17 cellular contexts compared by ENCODE assay signal in genomic region chr16:66970775-66971725, GRCh38. TPM values are rescaled to one million over a fixed set of nuclear protein-coding genes. Genes with fewer than 3 reads are reported as not detected.
A peak's percentile ranks its signal among the peaks of the same experiment; 100 is the strongest.
DNase-seq lines count a peak whose midpoint lies in the region; ATAC-seq and TF ChIP-seq lines count a peak whose summit lies in the region.
"Had no signal": no experiment of that assay in that cellular context is flagged by ENCODE, and none has a peak within 500 bp of the region (broad histone marks: within the 10 kb centered on the region; RNA-seq: fewer than 3 reads in every experiment).

No MANE protein-coding gene starts in this region.

- H3K27me3 Mint-ChIP-seq in HFFc6 (ENCODE audit: insufficient read depth) = peaks cover 16% of the 10 kb centered on the region

- ATAC-seq in body of pancreas (peak; percentile 30), GM18873 (IDR thresholded peaks at IDR 0.05; ENCODE audit: low FRiP score, unreplicated experiment) (no peak)

- peaks cover 14% of the 10 kb centered on the region for H3K4me1 Mint-ChIP-seq in HFFc6 (ENCODE audit: low read depth)
- H3K4me1 Mint-ChIP-seq: immature natural killer cell had no signal

- H3K27ac ChIP-seq in body of pancreas = no peak overlapping the region
- H3K27ac ChIP-seq in testis = no peak overlapping the region
- H3K27ac ChIP-seq: sigmoid colon, SJSA1, thoracic aorta, WERI-Rb-1 had no signal

- H3K36me3 ChIP-seq in body of pancreas (replicated peaks in 1 of 2; ENCODE audit: insufficient read depth in 1 of 2, low read depth in 2 of 2) (no peaks in the 10 kb centered on the region), testis (ENCODE audit: low read depth, missing control alignments) (no peaks in the 10 kb centered on the region)
- H3K36me3 ChIP-seq: BE2C, sigmoid colon, SJSA1, thoracic aorta, WERI-Rb-1 had no signal

- H3K27me3 ChIP-seq in body of pancreas = no peaks in the 10 kb centered on the region
- no peaks in the 10 kb centered on the region for H3K27me3 ChIP-seq in testis
- H3K27me3 ChIP-seq: BE2C, sigmoid colon, SJSA1 had no signal

- H3K9me3 ChIP-seq in body of pancreas (no peaks in the 10 kb centered on the region), testis (no peaks in the 10 kb centered on the region)
- H3K9me3 ChIP-seq: BE2C, sigmoid colon, SJSA1, thoracic aorta had no signal

- DNase-seq in 8988T = peak; percentile 89
- DNase-seq in HFFc6 = peak; percentile 73
- DNase-seq in body of pancreas = peak in 1 of 4 donors; percentile 41
- DNase-seq in testis = no peak
- DNase-seq in amygdala (lab: John Stamatoyannopoulos, UW) = no peak
- DNase-seq: BE2C; central memory CD4-positive, alpha-beta T cell; immature natural killer cell; NCI-H1092 treated with DMSO at 0.1 percent for 48 hours; NCI-H510A treated with DMSO at 0.1 percent for 48 hours; sigmoid colon; WERI-Rb-1 had no signal

- H3K4me3 ChIP-seq in body of pancreas (no peak overlapping the region), testis (no peak overlapping the region)
- H3K4me3 ChIP-seq: sigmoid colon, SJSA1, thoracic aorta had no signal

- no peaks in the 10 kb centered on the region for H3K36me3 Mint-ChIP-seq in HFFc6 (ENCODE audit: low read depth)
- H3K36me3 Mint-ChIP-seq: immature natural killer cell had no signal

- TF ChIP-seq POLR2A in body of pancreas (IDR thresholded peaks at IDR 0.05) (no peak), testis (IDR thresholded peaks at IDR 0.05) (no peak)

- H3K4me1 ChIP-seq in body of pancreas = no peaks in the 10 kb centered on the region
- no peaks in the 10 kb centered on the region for H3K4me1 ChIP-seq in testis
- H3K4me1 ChIP-seq: BE2C, sigmoid colon, SJSA1 had no signal

- TF ChIP-seq CTCF in HFFc6 (IDR thresholded peaks at IDR 0.05) (no peak), body of pancreas (IDR thresholded peaks at IDR 0.05) (no peak), testis (IDR thresholded peaks at IDR 0.05) (no peak)

- intact Hi-C loops in body of pancreas (cut with DNase I) (loop anchor here (10.0 kb wide), 1 partner anchor 214 kb away; the partner anchor contains the start of gene MATCAP1), testis (cut with DNase I; ENCODE audit: low total_unique reads) (no loop called here)

- H3K9me3 Mint-ChIP-seq in HFFc6 = no peaks in the 10 kb centered on the region
- H3K9me3 Mint-ChIP-seq: activated T-helper 1 cell treated with anti-CD3 and anti-CD28 coated beads, Interleukin-12 subunit alpha, Interleukin-12 subunit beta, Interleukin-2, Interleukin-4 antibody, amounts not matched to agents 30 ng/mL and 10 ng/mL and 1 ng/mL, durations not matched to agents 14 hours and 24 hours and 36 hours; immature natural killer cell had no signal

- H3K4me3 Mint-ChIP-seq in HFFc6 = no peak overlapping the region
- H3K4me3 Mint-ChIP-seq: activated T-helper 1 cell treated with anti-CD3 and anti-CD28 coated beads, Interleukin-12 subunit alpha, Interleukin-12 subunit beta, Interleukin-2, Interleukin-4 antibody, amounts not matched to agents 30 ng/mL and 10 ng/mL and 1 ng/mL, durations not matched to agents 14 hours and 24 hours and 36 hours; immature natural killer cell had no signal

- 56 to 61% methylated on average over 7 to 10 of the region's 10 CpGs for WGBS in body of pancreas, 2 donors
- 83 to 88% methylated on average over 10 of the region's 10 CpGs for WGBS in testis, 2 donors

- H3K27ac Mint-ChIP-seq in HFFc6 = no peak overlapping the region
- H3K27ac Mint-ChIP-seq: activated T-helper 1 cell treated with anti-CD3 and anti-CD28 coated beads, Interleukin-12 subunit alpha, Interleukin-12 subunit beta, Interleukin-2, Interleukin-4 antibody, amounts not matched to agents 30 ng/mL and 10 ng/mL and 1 ng/mL, durations not matched to agents 14 hours and 24 hours and 36 hours; immature natural killer cell had no signal

RNA-seq across cellular contexts. Expression of gene CES3, which starts 10.0 kb away (rescaled TPM):
- total RNA-seq in HFFc6 (2021; fragmentation: NEBNext Ultra II Directional; extraction: Animal tissue kit (Norgen Biotek cat#: 25700)) = under 1 TPM in 5 of 6 experiments, not detected in 1; 0.06 to 0.39 (median 0.14) TPM
- 1 to 10 TPM; 5.2 to 5.6 TPM for total RNA-seq in body of pancreas
- total RNA-seq in testis = 1 to 10 TPM; 4.1 to 4.5 TPM
- polyA plus RNA-seq in testis (ENCODE audit: insufficient read depth, low read depth, low replicate concordance) = 1.5 TPM
- total RNA-seq: SJSA1 had no signal
- polyA plus RNA-seq: immature natural killer cell had no signal

RNA-seq across cellular contexts. Expression of gene CES4A, which starts 17.3 kb away (rescaled TPM):
- 1 to 10 TPM; 1.7 to 3.5 (median 2.3) TPM for total RNA-seq in HFFc6 (2021; fragmentation: NEBNext Ultra II Directional; extraction: Animal tissue kit (Norgen Biotek cat#: 25700))
- total RNA-seq in body of pancreas = 10 to 100 TPM; 10.9 to 16.5 TPM
- total RNA-seq in testis = 10 to 100 TPM; 17.0 to 25.0 TPM
- polyA plus RNA-seq in testis (ENCODE audit: insufficient read depth, low read depth, low replicate concordance) = 12.2 TPM
- total RNA-seq: SJSA1 had no signal

RNA-seq across cellular contexts. Expression of gene CES2, which starts 35.7 kb away (rescaled TPM):
- 10 to 100 TPM; 35.1 to 42.3 (median 40.2) TPM for total RNA-seq in HFFc6 (2021; fragmentation: NEBNext Ultra II Directional; extraction: Animal tissue kit (Norgen Biotek cat#: 25700))
- 10 to 100 TPM; 24.9 to 29.3 TPM for total RNA-seq in body of pancreas
- 10 to 100 TPM; 49.1 to 51.9 TPM for total RNA-seq in testis
- polyA plus RNA-seq in testis (ENCODE audit: insufficient read depth, low read depth, low replicate concordance) = 34.4 TPM

RNA-seq across cellular contexts. Expression of gene CIAO2B, which starts 36.8 kb away (rescaled TPM):
- total RNA-seq in HFFc6 (2021; fragmentation: NEBNext Ultra II Directional; extraction: Animal tissue kit (Norgen Biotek cat#: 25700)) = 100 to 1,000 TPM in 2 of 6 experiments, 10 to 100 TPM in 4; 90.9 to 108 (median 98.6) TPM
- 10 to 100 TPM in 1 of 2 donors, 1 to 10 TPM in 1; 7.6 to 15.3 TPM for total RNA-seq in body of pancreas
- total RNA-seq in testis = 100 to 1,000 TPM; 113 to 179 TPM
- 145 TPM for polyA plus RNA-seq in testis (ENCODE audit: insufficient read depth, low read depth, low replicate concordance)

RNA-seq across cellular contexts. Expression of gene RRAD, which starts 45.7 kb away (rescaled TPM):
- 1 to 10 TPM in 4 of 6 experiments, under 1 TPM in 2; 0.52 to 2.0 (median 1.5) TPM for total RNA-seq in HFFc6 (2021; fragmentation: NEBNext Ultra II Directional; extraction: Animal tissue kit (Norgen Biotek cat#: 25700))
- total RNA-seq in body of pancreas (1 to 10 TPM in 1 of 2 donors, not detected in 1; 8.3 TPM), testis (10 to 100 TPM; 12.4 to 19.4 TPM)
- 9.1 TPM for polyA plus RNA-seq in testis (ENCODE audit: insufficient read depth, low read depth, low replicate concordance)
- total RNA-seq: G401 had no signal
- polyA plus RNA-seq: immature natural killer cell had no signal

Comparison
In these comparisons a context has a peak if more than half of its experiments do, and no peak if none do; other contexts are left out.
1. DNase-seq: peak in 8988T (single experiment) and HFFc6 (single experiment); none in testis (single experiment) and amygdala (0 of 56).